In the genomic region with DNA sequence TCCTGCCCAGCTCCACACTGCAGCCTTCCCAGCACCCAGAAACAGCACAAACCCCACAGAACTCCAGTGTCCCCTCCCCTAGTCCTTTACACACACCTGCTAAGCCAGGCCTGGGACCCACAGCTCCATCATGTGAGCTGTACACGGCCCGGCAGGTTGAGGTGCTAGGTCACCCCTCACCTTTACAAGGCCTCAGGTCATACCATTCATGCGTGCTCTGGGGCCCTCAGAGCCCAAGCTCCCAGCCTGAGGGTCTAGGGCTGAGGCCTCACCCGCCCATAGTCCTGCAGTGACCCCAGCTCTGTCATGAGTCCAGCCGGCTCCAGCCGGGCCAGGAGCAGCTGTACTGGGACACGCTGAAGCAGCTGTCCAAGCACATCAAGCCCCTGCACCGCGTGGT, we compare ENCODE assay signal across 12 cellular contexts. TPM values are rescaled to one million over a fixed set of nuclear protein-coding genes. Genes with fewer than 3 reads are reported as not detected.
"Had no signal": no experiment of that assay in that cellular context is flagged by ENCODE, and none has a peak within 500 bp of the region (broad histone marks: within the 10 kb centered on the region; RNA-seq: fewer than 3 reads in every experiment).

No MANE protein-coding gene starts in this region.

RNA-seq across cellular contexts. Expression of a gene that starts 51.2 kb away (rescaled TPM):
- total RNA-seq: activated CD8-positive, alpha-beta T cell treated with anti-CD3 and anti-CD28 coated beads, Interleukin-2, amount 10 ng/mL, durations not matched to agents 7 days and 5 days; activated naive CD4-positive, alpha-beta T cell treated with anti-CD3 and anti-CD28 coated beads for 36 hours; activated T-helper 1 cell treated with anti-CD3 and anti-CD28 coated beads, Interleukin-12 subunit alpha, Interleukin-12 subunit beta, Interleukin-2, Interleukin-4 antibody, amounts not matched to agents 30 ng/mL and 10 ng/mL and 1 ng/mL, durations not matched to agents 14 hours and 24 hours and 36 hours; adrenal gland; body of pancreas; cerebellum; fibroblast of lung; frontal cortex; smooth muscle cell; subcutaneous adipose tissue; T-helper 17 cell; WTC11 had no signal
- polyA plus RNA-seq: adrenal gland, fibroblast of lung, smooth muscle cell had no signal
